In the genomic region with DNA sequence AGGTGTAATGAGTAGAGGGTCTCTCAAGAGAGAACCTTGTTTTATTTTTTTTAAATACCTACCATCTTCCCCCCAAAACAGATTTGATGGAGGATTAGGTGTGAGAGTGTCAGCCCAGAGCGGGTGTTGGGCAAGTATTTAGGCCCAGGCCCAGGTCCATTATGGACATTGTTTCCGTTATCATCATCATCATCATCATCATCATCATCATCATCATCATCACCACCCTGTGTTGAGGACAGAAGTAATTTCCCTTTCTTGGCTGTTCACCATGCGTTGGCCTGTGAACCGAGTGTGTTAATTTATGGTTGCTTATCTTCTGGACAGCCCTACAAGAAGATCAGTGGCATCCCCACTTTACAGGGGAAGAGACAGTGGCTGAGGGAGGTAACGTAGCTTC, we compare ENCODE assay signal across 19 cellular contexts. TPM values are rescaled to one million over a fixed set of nuclear protein-coding genes. Genes with fewer than 3 reads are reported as not detected.
DNase-seq lines count a peak whose midpoint lies in the region; ATAC-seq and TF ChIP-seq lines count a peak whose summit lies in the region.
"Had no signal": no experiment of that assay in that cellular context is flagged by ENCODE, and none has a peak within 500 bp of the region (broad histone marks: within the 10 kb centered on the region; RNA-seq: fewer than 3 reads in every experiment).

No MANE protein-coding gene starts in this region.

- no peaks in the 10 kb centered on the region for H3K27me3 Mint-ChIP-seq in activated naive CD8-positive, alpha-beta T cell
- no peaks in the 10 kb centered on the region for H3K27me3 Mint-ChIP-seq in activated naive CD8-positive, alpha-beta T cell treated with anti-CD3 and anti-CD28 coated beads for 36 hours
- no peaks in the 10 kb centered on the region for H3K27me3 Mint-ChIP-seq in CD8-positive, alpha-beta T cell (ENCODE audit: low read depth)
- H3K27me3 Mint-ChIP-seq in T-helper 17 cell, result no peaks in the 10 kb centered on the region
- H3K27me3 Mint-ChIP-seq: CD8-positive, alpha-beta memory T cell had no signal

- no peaks in the 10 kb centered on the region for H3K4me1 ChIP-seq in CD8-positive, alpha-beta T cell (ENCODE audit: insufficient read depth, low read length)

- no peak overlapping the region for H3K4me3 ChIP-seq in CD8-positive, alpha-beta T cell (ENCODE audit: low read depth, low read length)
- H3K4me3 ChIP-seq: HAP-1 had no signal

- POLR2A ChIA-PET in CD8-positive, alpha-beta T cell (lab: Charles Lee), result interaction anchor here (0.9 kb wide), 1 partner anchor 28 kb away, joined by 3 read pairs; no protein-coding TSS in a partner anchor

- no peaks in the 10 kb centered on the region for H3K9me3 ChIP-seq in CD8-positive, alpha-beta T cell (ENCODE audit: low read length)
- H3K9me3 ChIP-seq in T-helper 17 cell (ENCODE audit: control insufficient read depth, low read length, poor library complexity, severe bottlenecking), result no peaks in the 10 kb centered on the region
- H3K9me3 ChIP-seq: HAP-1 had no signal

- no peak for TF ChIP-seq CTCF in CD8-positive, alpha-beta T cell (IDR thresholded peaks at IDR 0.05)

- intact Hi-C loops in CD8-positive, alpha-beta T cell (cut with DNase I, micrococcal nuclease), result no loop called here

- peaks cover 11% of the 10 kb centered on the region for H3K36me3 ChIP-seq in CD8-positive, alpha-beta T cell (ENCODE audit: insufficient read depth, low read length)

- peaks cover 33% of the 10 kb centered on the region for H3K4me1 Mint-ChIP-seq in activated naive CD8-positive, alpha-beta T cell (ENCODE audit: low read depth)
- H3K4me1 Mint-ChIP-seq in activated naive CD8-positive, alpha-beta T cell treated with anti-CD3 and anti-CD28 coated beads for 36 hours, result peaks cover 18% of the 10 kb centered on the region
- peaks cover 33% of the 10 kb centered on the region for H3K4me1 Mint-ChIP-seq in CD8-positive, alpha-beta T cell (ENCODE audit: low read depth)
- H3K4me1 Mint-ChIP-seq in T-helper 17 cell, result peaks cover 25% of the 10 kb centered on the region

- H3K27ac ChIP-seq in CD8-positive, alpha-beta T cell (ENCODE audit: low read depth, low read length), result no peak overlapping the region

- CTCF ChIA-PET in CD8-positive, alpha-beta T cell (lab: Charles Lee), result no interaction called here

- H3K27ac Mint-ChIP-seq in activated naive CD8-positive, alpha-beta T cell, result peak overlapping the region; percentile 28
- no peak overlapping the region for H3K27ac Mint-ChIP-seq in activated naive CD8-positive, alpha-beta T cell treated with anti-CD3 and anti-CD28 coated beads for 36 hours
- peak overlapping the region; percentile 6 for H3K27ac Mint-ChIP-seq in CD8-positive, alpha-beta T cell
- peak overlapping the region; percentile 72 for H3K27ac Mint-ChIP-seq in T-helper 17 cell

- no peak for ATAC-seq in CD8-positive, alpha-beta T cell
- ATAC-seq in T-helper 17 cell, result no peak
- no peak for ATAC-seq in HG02970 (IDR thresholded peaks at IDR 0.05; ENCODE audit: low FRiP score, unreplicated experiment)

- H3K27me3 ChIP-seq in CD8-positive, alpha-beta T cell (ENCODE audit: insufficient read depth, low read length), result no peaks in the 10 kb centered on the region

- no peaks in the 10 kb centered on the region for H3K9me3 Mint-ChIP-seq in activated naive CD8-positive, alpha-beta T cell (ENCODE audit: low read depth)
- H3K9me3 Mint-ChIP-seq in activated naive CD8-positive, alpha-beta T cell treated with anti-CD3 and anti-CD28 coated beads for 36 hours, result no peaks in the 10 kb centered on the region
- H3K9me3 Mint-ChIP-seq in CD8-positive, alpha-beta T cell, result no peaks in the 10 kb centered on the region
- H3K9me3 Mint-ChIP-seq: CD8-positive, alpha-beta memory T cell had no signal

- H3K4me3 Mint-ChIP-seq in activated naive CD8-positive, alpha-beta T cell, result no peak overlapping the region
- no peak overlapping the region for H3K4me3 Mint-ChIP-seq in activated naive CD8-positive, alpha-beta T cell treated with anti-CD3 and anti-CD28 coated beads for 36 hours
- H3K4me3 Mint-ChIP-seq in CD8-positive, alpha-beta T cell, result no peak overlapping the region
- H3K4me3 Mint-ChIP-seq in T-helper 17 cell, result no peak overlapping the region

- no peak for DNase-seq in activated naive CD8-positive, alpha-beta T cell treated with anti-CD3 and anti-CD28 coated beads for 36 hours
- DNase-seq in CD8-positive, alpha-beta T cell, result no peak
- DNase-seq in T-helper 17 cell (no peak), islet precursor cell (peak; percentile 42), NAMALWA (ENCODE audit: low spot score) (no peak), ecto neural progenitor cell (ENCODE audit: low spot score) (no peak)
- DNase-seq: C1 segment of cervical spinal cord; CD8-positive, alpha-beta memory T cell; DMS 273 treated with DMSO at 0.1 percent for 48 hours; DMS79 treated with DMSO at 0.1 percent for 48 hours; GF-D8; GOT3 had no signal

- peaks cover 20% of the 10 kb centered on the region for H3K36me3 Mint-ChIP-seq in activated naive CD8-positive, alpha-beta T cell
- peaks cover 39% of the 10 kb centered on the region for H3K36me3 Mint-ChIP-seq in activated naive CD8-positive, alpha-beta T cell treated with anti-CD3 and anti-CD28 coated beads for 36 hours
- peaks cover 85% of the 10 kb centered on the region for H3K36me3 Mint-ChIP-seq in CD8-positive, alpha-beta T cell
- peaks cover 12% of the 10 kb centered on the region for H3K36me3 Mint-ChIP-seq in T-helper 17 cell (ENCODE audit: low read depth)

RNA-seq across cellular contexts. Expression of a gene that starts 28.6 kb away (rescaled TPM):
- total RNA-seq in activated naive CD8-positive, alpha-beta T cell treated with anti-CD3 and anti-CD28 coated beads for 36 hours, result 100 to 1,000 TPM; 180 to 192 TPM
- 10 to 100 TPM; 86.4 to 87.8 TPM for total RNA-seq in CD8-positive, alpha-beta T cell
- 100 to 1,000 TPM in 1 of 2 donors, 10 to 100 TPM in 1; 97.6 to 114 TPM for total RNA-seq in T-helper 17 cell

RNA-seq across cellular contexts. Expression of a gene that starts 37.8 kb away (rescaled TPM):
- total RNA-seq in activated naive CD8-positive, alpha-beta T cell treated with anti-CD3 and anti-CD28 coated beads for 36 hours, result 1 to 10 TPM; 1.5 to 1.9 TPM
- not detected for total RNA-seq in CD8-positive, alpha-beta T cell
- under 1 TPM in 1 of 2 donors, not detected in 1; 0.32 TPM for total RNA-seq in T-helper 17 cell
- total RNA-seq: A673, G401 had no signal

RNA-seq across cellular contexts. Expression of a gene that starts 56.3 kb away (rescaled TPM):
- not detected for total RNA-seq in activated naive CD8-positive, alpha-beta T cell treated with anti-CD3 and anti-CD28 coated beads for 36 hours
- not detected for total RNA-seq in CD8-positive, alpha-beta T cell
- total RNA-seq in T-helper 17 cell, result under 1 TPM; 0.22 to 0.68 TPM
- total RNA-seq: A172; A673; CD8-positive, alpha-beta memory T cell; Daoy; G401 had no signal
